In the genomic region with DNA sequence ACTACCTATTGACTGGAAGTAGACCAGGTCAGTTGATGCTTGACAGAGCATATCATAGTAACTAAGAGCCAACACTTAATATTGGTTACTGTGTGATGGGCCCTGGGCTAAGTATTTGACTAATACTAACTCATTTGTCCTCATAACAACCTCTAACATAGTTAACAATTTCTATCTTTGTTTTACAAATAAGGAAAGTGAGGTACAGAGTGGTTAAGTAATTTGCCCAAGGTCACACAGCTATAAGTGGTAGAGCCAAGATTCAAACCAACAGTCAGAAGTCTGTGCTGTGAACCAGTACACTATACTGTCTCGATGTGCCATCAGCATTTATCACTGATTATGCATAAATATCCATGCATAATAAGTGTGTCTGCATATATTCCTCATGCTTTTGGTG, we compare ENCODE assay signal across 26 cellular contexts.
"Had no signal": no experiment of that assay in that cellular context is flagged by ENCODE, and none has a peak within 500 bp of the region (broad histone marks: within the 10 kb centered on the region; RNA-seq: fewer than 3 reads in every experiment).

No MANE protein-coding gene starts in this region.

- H3K9me3 ChIP-seq: stomach, suprapubic skin, testis, thoracic aorta, thyroid gland, tibial artery, tibial nerve, transverse colon, upper lobe of left lung, upper lobe of right lung, uterus, vagina had no signal

- FAIRE-seq: urothelium cell line had no signal

- DNase-seq: stimulated activated CD4-positive, alpha-beta T cell treated with anti-CD3 and anti-CD28 coated beads, Interleukin-2, amount 100 ng/mL, for 48 hours; stimulated activated CD4-positive, alpha-beta T cell treated with anti-CD3 and anti-CD28 coated beads, Interleukin-4, amount 100 ng/mL, for 1 hour; stimulated activated CD4-positive, alpha-beta T cell treated with anti-CD3 and anti-CD28 coated beads, Interleukin-4, amount 100 ng/mL, for 24 hours; stimulated activated CD4-positive, alpha-beta T cell treated with anti-CD3 and anti-CD28 coated beads, Interleukin-4, amount 100 ng/mL, for 4 hours; stimulated activated CD8-positive, alpha-beta memory T cell treated with anti-CD3 and anti-CD28 coated beads, Interleukin-4, amount 100 ng/mL, for 48 hours; stimulated activated naive B cell treated with anti-CD40 and anti-IgM and Interleukin-4, amounts not matched to agents 10 μg/mL and 1 μg/mL and 100 μg/mL, for 72 hours; stimulated activated naive CD4-positive, alpha-beta T cell; stimulated activated naive CD4-positive, alpha-beta T cell treated with Interleukin-2 at 50 U/mL for 16 hours; stimulated activated naive CD8-positive, alpha-beta T cell treated with anti-CD3 and anti-CD28 coated beads, Interleukin-15, amount 100 ng/mL, for 72 hours; stimulated activated naive CD8-positive, alpha-beta T cell treated with anti-CD3 and anti-CD28 coated beads, Interleukin-15, Interleukin-2, amounts not matched to agents 100 U/mL and 50 U/mL, for 24 hours; stomach; substantia nigra; testis; thyroid gland; tibial artery; transverse colon; upper lobe of left lung; upper lobe of right lung; uterus had no signal

- H3K4me3 ChIP-seq: stomach, suprapubic skin, testis, thoracic aorta, thyroid gland, tibial artery, tibial nerve, transverse colon, upper lobe of left lung, upper lobe of right lung, uterus, vagina had no signal

- ATAC-seq: stimulated activated effector memory CD8-positive, alpha-beta T cell treated with anti-CD3 and anti-CD28 coated beads, Interleukin-12 subunit alpha, Interleukin-12 subunit beta, amount 100 ng/mL, for 72 hours; stimulated activated memory B cell treated with anti-CD40 and anti-IgM and Interleukin-4, amounts not matched to agents 10 μg/mL and 1 μg/mL and 100 μg/mL, for 72 hours; stimulated activated naive B cell treated with anti-CD40 and anti-IgM and Interleukin-4, amounts not matched to agents 10 μg/mL and 1 μg/mL and 100 μg/mL, for 72 hours; stimulated activated naive CD8-positive, alpha-beta T cell treated with anti-CD3 and anti-CD28 coated beads, Interleukin-15, amount 100 ng/mL, for 72 hours; stimulated activated naive CD8-positive, alpha-beta T cell treated with anti-CD3 and anti-CD28 coated beads, Interleukin-15, Interleukin-2, amounts not matched to agents 100 U/mL and 50 U/mL, for 24 hours; upper lobe of right lung had no signal

- H3K4me1 ChIP-seq: suprapubic skin, testis, thyroid gland, tibial artery, upper lobe of right lung, uterus had no signal

- H3K36me3 ChIP-seq: uterus had no signal

- H3K27ac ChIP-seq: stomach, suprapubic skin, testis, thoracic aorta, thyroid gland, tibial artery, tibial nerve, transverse colon, upper lobe of left lung, upper lobe of right lung, vagina had no signal

- H3K27me3 ChIP-seq: stomach, suprapubic skin, testis, thyroid gland, tibial artery, tibial nerve, transverse colon, upper lobe of left lung, upper lobe of right lung, uterus, vagina had no signal
